Comparison of ENCODE assay signal across 8 cellular contexts in genomic region chr12:68223067-68223747, GRCh38. TPM values are rescaled to one million over a fixed set of nuclear protein-coding genes. Genes with fewer than 3 reads are reported as not detected.
DNase-seq lines count a peak whose midpoint lies in the region; ATAC-seq and TF ChIP-seq lines count a peak whose summit lies in the region.

No MANE protein-coding gene starts in this region.

- no peaks in the 10 kb centered on the region for H3K9me3 Mint-ChIP-seq in activated CD8-positive, alpha-beta T cell treated with anti-CD3 and anti-CD28 coated beads for 36 hours
- no peaks in the 10 kb centered on the region for H3K9me3 Mint-ChIP-seq in effector memory CD8-positive, alpha-beta T cell
- peaks cover 7% of the 10 kb centered on the region for H3K9me3 Mint-ChIP-seq in mesothelial cell of epicardium

- intact Hi-C loops in activated CD8-positive, alpha-beta T cell treated with anti-CD3 and anti-CD28 coated beads for 36 hours (cut with micrococcal nuclease): loop anchor here (1.0 kb wide), 1 partner anchor 94 kb away; no protein-coding TSS in a partner anchor

- POLR2A ChIA-PET in activated CD8-positive, alpha-beta T cell treated with anti-CD3 and anti-CD28 coated beads for 36 hours (lab: Charles Lee): interaction anchor here (1.1 to 1.8 kb wide), 3 partner anchors 13 to 94 kb away, joined by 4 to 5 read pairs (median 4); no protein-coding TSS in a partner anchor

- H3K4me3 Mint-ChIP-seq in activated CD8-positive, alpha-beta T cell treated with anti-CD3 and anti-CD28 coated beads for 36 hours: peak overlapping the region; percentile 20
- H3K4me3 Mint-ChIP-seq in effector memory CD8-positive, alpha-beta T cell: peak overlapping the region; percentile 46 to 64
- peak overlapping the region; percentile 54 for H3K4me3 Mint-ChIP-seq in mesothelial cell of epicardium

- H3K27me3 Mint-ChIP-seq in activated CD8-positive, alpha-beta T cell treated with anti-CD3 and anti-CD28 coated beads for 36 hours: peaks cover 2% of the 10 kb centered on the region
- no peaks in the 10 kb centered on the region for H3K27me3 Mint-ChIP-seq in effector memory CD8-positive, alpha-beta T cell
- H3K27me3 Mint-ChIP-seq in mesothelial cell of epicardium (ENCODE audit: low read depth): peaks cover 15% of the 10 kb centered on the region

- no peaks in the 10 kb centered on the region for H3K36me3 Mint-ChIP-seq in activated CD8-positive, alpha-beta T cell treated with anti-CD3 and anti-CD28 coated beads for 36 hours (ENCODE audit: low read depth)
- H3K36me3 Mint-ChIP-seq in effector memory CD8-positive, alpha-beta T cell (ENCODE audit: insufficient read depth): no peaks in the 10 kb centered on the region
- no peaks in the 10 kb centered on the region for H3K36me3 Mint-ChIP-seq in mesothelial cell of epicardium

- peak; percentile 96 for TF ChIP-seq CTCF in activated CD8-positive, alpha-beta T cell treated with anti-CD3 and anti-CD28 coated beads for 36 hours (IDR thresholded peaks at IDR 0.05)
- TF ChIP-seq CTCF in mesothelial cell of epicardium (IDR thresholded peaks at IDR 0.05; ENCODE audit: unreplicated experiment): peak; percentile 70

- DNase-seq in C1 segment of cervical spinal cord (lab: John Stamatoyannopoulos, UW): peak in 11 of 14 donors; percentile 4 to 62 (median 38)
- peak; percentile 93 for DNase-seq in NCI-H82 (lab: John Stamatoyannopoulos, UW)
- peak; percentile 86 for DNase-seq in activated CD8-positive, alpha-beta T cell treated with anti-CD3 and anti-CD28 coated beads for 36 hours
- DNase-seq in effector memory CD8-positive, alpha-beta T cell: peak; percentile 59 to 65 (median 65)
- peak; percentile 56 to 75 for DNase-seq in mesothelial cell of epicardium (ENCODE audit: low spot score in 2 of 2, unreplicated experiment in 2 of 2)
- peak; percentile 32 to 55 for DNase-seq in stimulated activated CD8-positive, alpha-beta memory T cell treated with anti-CD3 and anti-CD28 coated beads, Interleukin-2, amount 100 ng/mL, for 48 hours (ENCODE audit: low read depth in 2 of 2)

- H3K4me1 Mint-ChIP-seq in activated CD8-positive, alpha-beta T cell treated with anti-CD3 and anti-CD28 coated beads for 36 hours (ENCODE audit: low read depth): peaks cover 11% of the 10 kb centered on the region
- peaks cover 4 to 13% of the 10 kb centered on the region in 2 donors for H3K4me1 Mint-ChIP-seq in effector memory CD8-positive, alpha-beta T cell (ENCODE audit: low read depth in 2 of 2)
- H3K4me1 Mint-ChIP-seq in mesothelial cell of epicardium: peaks cover 17% of the 10 kb centered on the region

- ATAC-seq in GM19372 (IDR thresholded peaks at IDR 0.05; ENCODE audit: low read depth, unreplicated experiment) (peak; percentile 95), HG03521 (IDR thresholded peaks at IDR 0.05; ENCODE audit: unreplicated experiment) (peak; percentile 73)
- ATAC-seq in activated CD8-positive, alpha-beta T cell treated with anti-CD3 and anti-CD28 coated beads for 36 hours: peak; percentile 92
- peak; percentile 76 for ATAC-seq in effector memory CD8-positive, alpha-beta T cell (replicated peaks)

- H3K27ac Mint-ChIP-seq in activated CD8-positive, alpha-beta T cell treated with anti-CD3 and anti-CD28 coated beads for 36 hours: peak overlapping the region; percentile 53
- peak overlapping the region in 1 of 2 donors; percentile 14 for H3K27ac Mint-ChIP-seq in effector memory CD8-positive, alpha-beta T cell
- peak overlapping the region; percentile 58 for H3K27ac Mint-ChIP-seq in mesothelial cell of epicardium

- CTCF ChIA-PET in activated CD8-positive, alpha-beta T cell treated with anti-CD3 and anti-CD28 coated beads for 36 hours (lab: Charles Lee): interaction anchor here (0.6 to 6.1 kb wide), 63 partner anchors 10 to 500 kb away, joined by 3 to 146 read pairs (median 5); partner anchors contain the start of genes IFNG, IL22 and MDM1

RNA-seq across cellular contexts. Expression of gene IL26, which starts 2.4 kb away (rescaled TPM):
- total RNA-seq in activated CD8-positive, alpha-beta T cell treated with anti-CD3 and anti-CD28 coated beads for 36 hours: not detected
- total RNA-seq in mesothelial cell of epicardium: not detected in 3 replicates

RNA-seq across cellular contexts. Expression of gene IL22, which starts 30.2 kb away (rescaled TPM):
- total RNA-seq in activated CD8-positive, alpha-beta T cell treated with anti-CD3 and anti-CD28 coated beads for 36 hours: not detected
- total RNA-seq in mesothelial cell of epicardium: not detected in 3 replicates

Comparison
In these comparisons a context has a peak if more than half of its experiments do, and no peak if none do; other contexts are left out.
1. Peak in every context shown above with its lines: DNase-seq and ATAC-seq.
2. DNase-seq: peak in every context shown above with its lines; median percentile 93 in NCI-H82; 86 in activated CD8-positive, alpha-beta T cell treated with anti-CD3 and anti-CD28 coated beads for 36 hours; 66 in mesothelial cell of epicardium; 65 in effector memory CD8-positive, alpha-beta T cell; 44 in stimulated activated CD8-positive, alpha-beta memory T cell treated with anti-CD3 and anti-CD28 coated beads, Interleukin-2, amount 100 ng/mL, for 48 hours; 38 in C1 segment of cervical spinal cord.